12 cellular contexts compared by ENCODE assay signal in the genomic region with DNA sequence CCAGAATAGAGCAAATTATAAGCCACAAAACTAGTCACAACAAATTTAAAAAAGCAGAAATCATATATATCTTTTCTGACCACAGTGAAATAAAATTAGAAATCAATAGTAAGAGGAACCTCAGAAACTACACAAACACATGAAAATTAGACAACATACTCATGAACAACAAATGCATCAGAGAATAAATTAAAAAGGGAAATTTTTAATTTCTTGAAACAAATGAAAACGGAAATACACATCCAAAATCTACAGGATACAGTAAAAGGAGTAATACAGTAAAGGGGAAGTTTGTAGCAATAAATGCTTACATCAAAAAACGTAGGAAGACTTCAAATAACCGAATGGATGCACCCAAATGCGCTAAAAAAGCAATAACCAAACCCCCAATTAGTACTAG. TPM values are rescaled to one million over a fixed set of nuclear protein-coding genes. Genes with fewer than 3 reads are reported as not detected.
"Had no signal": no experiment of that assay in that cellular context is flagged by ENCODE, and none has a peak within 500 bp of the region (broad histone marks: within the 10 kb centered on the region; RNA-seq: fewer than 3 reads in every experiment).

No MANE protein-coding gene starts in this region.

- H3K27ac ChIP-seq: GM23248 had no signal

- H3K4me2 ChIP-seq: GM23338 had no signal

- H3K4me3 ChIP-seq: GM23248, GM23338, HAP-1 had no signal

- H3K4me1 ChIP-seq: HAP-1 had no signal

- ATAC-seq: GM23338, HCT116 had no signal

- H3K9me3 ChIP-seq: HAP-1 had no signal

- DNase-seq: GM23248, GOT3, H7, H9, HCEC 1CT, HFFc6 had no signal

- FAIRE-seq: H1, H54 had no signal

RNA-seq across cellular contexts. Expression of a gene that starts 19.2 kb away (rescaled TPM):
- total RNA-seq: GM23248, H1, H4, H9, HFFc6 had no signal
